8 cellular contexts compared by ENCODE assay signal in the genomic region with DNA sequence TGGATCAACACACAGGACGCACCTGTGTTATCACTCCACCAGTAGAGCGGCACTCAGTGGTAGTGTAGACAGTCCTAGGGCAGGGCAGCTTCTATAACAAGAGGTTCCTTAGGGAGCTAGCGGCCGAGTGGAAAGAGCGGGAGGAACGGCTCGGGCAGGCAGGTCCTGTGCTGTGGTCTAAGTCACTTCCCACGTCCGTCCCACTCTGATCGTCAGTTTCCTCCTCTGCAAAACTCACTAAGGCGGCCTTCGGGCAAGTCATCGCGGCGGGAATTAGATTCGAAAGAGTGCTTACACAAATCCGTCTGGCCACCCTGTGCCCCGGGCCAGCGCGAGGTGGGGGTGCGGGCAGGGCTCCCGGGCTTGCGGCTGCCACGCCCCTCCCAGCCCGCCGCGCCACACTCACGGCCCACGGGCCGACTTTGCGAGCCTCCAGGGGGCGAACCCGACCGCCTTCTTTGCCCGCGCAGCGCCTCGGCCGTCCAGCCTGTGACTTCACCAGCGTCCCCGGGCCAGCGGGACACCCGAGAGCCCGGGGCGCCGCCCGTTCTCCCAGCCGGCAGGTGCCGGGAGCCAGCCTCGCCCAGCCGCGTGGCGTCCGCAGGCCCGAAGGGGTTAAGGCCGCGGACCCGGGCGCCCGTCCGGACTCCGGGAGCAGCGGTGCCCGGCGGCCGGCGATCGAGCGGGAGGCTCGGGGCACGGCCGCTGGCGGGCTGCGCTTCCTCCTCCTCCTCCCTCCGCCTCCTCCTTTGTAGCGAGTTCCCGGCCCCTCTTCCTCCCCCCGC. TPM values are rescaled to one million over a fixed set of nuclear protein-coding genes. Genes with fewer than 3 reads are reported as not detected.
DNase-seq lines count a peak whose midpoint lies in the region; ATAC-seq and TF ChIP-seq lines count a peak whose summit lies in the region.

No MANE protein-coding gene starts in this region.

- CTCF ChIA-PET in HEK293T (lab: Yijun Ruan, JAX) = no interaction called here

- peak overlapping the region; percentile 53 for H3K4me3 ChIP-seq in BE2C (ENCODE audit: low read depth, low read length)

- H3K9me3 ChIP-seq in BE2C = no peaks in the 10 kb centered on the region

- DNase-seq in BE2C = peak; percentile 78
- DNase-seq in HEK293T (ENCODE audit: extremely low spot score) = peak; percentile 48
- peak in 55 of 61 donors; percentile 26 to 85 (median 71) for DNase-seq in caudate nucleus (lab: John Stamatoyannopoulos, UW)
- peak; percentile 69 for DNase-seq in iPS-NIHi11 (ENCODE audit: low spot score)
- peak; percentile 86 for DNase-seq in sciatic nerve (ENCODE audit: low spot score)

- peak; percentile 42 for TF ChIP-seq CTCF in BE2C (IDR thresholded peaks at IDR 0.05; ENCODE audit: low read depth, low read length)

- peak overlapping the region; percentile 87 for H3K27ac ChIP-seq in caudate nucleus (ENCODE audit: low read depth, low read length)

- no peaks in the 10 kb centered on the region; the same call in 1 of the 2 replicates for H3K4me1 ChIP-seq in BE2C

- POLR2A ChIA-PET in HEK293T (lab: Yijun Ruan, JAX) = no interaction called here

- H3K27me3 ChIP-seq in BE2C = peaks cover 11% of the 10 kb centered on the region

- no peaks in the 10 kb centered on the region for H3K36me3 ChIP-seq in BE2C

- peak; percentile 61 for ATAC-seq in SK-N-SH treated with all-trans-retinoic acid at 6 μM for 48 hours
- peak; percentile 76 for ATAC-seq in sciatic nerve
- ATAC-seq in GM18511 (IDR thresholded peaks at IDR 0.05; ENCODE audit: unreplicated experiment) = no peak
- no peak for ATAC-seq in HG03095 (IDR thresholded peaks at IDR 0.05; ENCODE audit: unreplicated experiment)

- intact Hi-C loops in sciatic nerve (cut with DNase I) = loop anchor here (5.0 kb wide), 1 partner anchor 1106 kb away; no protein-coding TSS in a partner anchor

TF ChIP-seq in HEK293T, 16 proteins besides CTCF, POLR2A, EP300 and RAD21:
- TF ChIP-seq ELF4 (IDR thresholded peaks at IDR 0.05) (no peak), HDGF (IDR thresholded peaks at IDR 0.05; ENCODE audit: borderline replicate concordance) (no peak), LEF1 (IDR thresholded peaks at IDR 0.05; ENCODE audit: borderline replicate concordance) (0 out of 2 replicates have a peak, but pooled peaks have one; percentile 14), BHLHE40 (IDR thresholded peaks at IDR 0.05; ENCODE audit: borderline replicate concordance) (no peak)

TF ChIP-seq in SK-N-SH treated with all-trans-retinoic acid at 6 μM for 48 hours, 23 proteins besides CTCF, POLR2A, EP300 and RAD21:
- TF ChIP-seq TCF4 (CRISPR knock-in tag; IDR thresholded peaks at IDR 0.05; ENCODE audit: borderline replicate concordance) (no peak), GLIS3 (CRISPR knock-in tag; IDR thresholded peaks at IDR 0.05) (no peak), ZNF8 (CRISPR knock-in tag; IDR thresholded peaks at IDR 0.05) (no peak), BACH2 (CRISPR knock-in tag; IDR thresholded peaks at IDR 0.05; ENCODE audit: borderline replicate concordance) (no peak), CSDC2 (CRISPR knock-in tag; IDR thresholded peaks at IDR 0.05) (no peak), SNAI2 (CRISPR knock-in tag; IDR thresholded peaks at IDR 0.05) (no peak), PPARA (CRISPR knock-in tag; IDR thresholded peaks at IDR 0.05; ENCODE audit: borderline replicate concordance) (no peak), TOX (CRISPR knock-in tag; IDR thresholded peaks at IDR 0.05; ENCODE audit: borderline replicate concordance) (no peak), RARB (CRISPR knock-in tag; IDR thresholded peaks at IDR 0.05) (no peak), ZFP30 (CRISPR knock-in tag; IDR thresholded peaks at IDR 0.05) (no peak), ARNTL (CRISPR knock-in tag; IDR thresholded peaks at IDR 0.05; ENCODE audit: borderline replicate concordance, low read depth) (no peak)
- TF ChIP-seq, protein P1, sequence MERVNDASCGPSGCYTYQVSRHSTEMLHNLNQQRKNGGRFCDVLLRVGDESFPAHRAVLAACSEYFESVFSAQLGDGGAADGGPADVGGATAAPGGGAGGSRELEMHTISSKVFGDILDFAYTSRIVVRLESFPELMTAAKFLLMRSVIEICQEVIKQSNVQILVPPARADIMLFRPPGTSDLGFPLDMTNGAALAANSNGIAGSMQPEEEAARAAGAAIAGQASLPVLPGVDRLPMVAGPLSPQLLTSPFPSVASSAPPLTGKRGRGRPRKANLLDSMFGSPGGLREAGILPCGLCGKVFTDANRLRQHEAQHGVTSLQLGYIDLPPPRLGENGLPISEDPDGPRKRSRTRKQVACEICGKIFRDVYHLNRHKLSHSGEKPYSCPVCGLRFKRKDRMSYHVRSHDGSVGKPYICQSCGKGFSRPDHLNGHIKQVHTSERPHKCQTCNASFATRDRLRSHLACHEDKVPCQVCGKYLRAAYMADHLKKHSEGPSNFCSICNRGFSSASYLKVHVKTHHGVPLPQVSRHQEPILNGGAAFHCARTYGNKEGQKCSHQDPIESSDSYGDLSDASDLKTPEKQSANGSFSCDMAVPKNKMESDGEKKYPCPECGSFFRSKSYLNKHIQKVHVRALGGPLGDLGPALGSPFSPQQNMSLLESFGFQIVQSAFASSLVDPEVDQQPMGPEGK (CRISPR knock-in tag; IDR thresholded peaks at IDR 0.05; ENCODE audit: borderline replicate concordance) = no peak
- TF ChIP-seq, protein P2, sequence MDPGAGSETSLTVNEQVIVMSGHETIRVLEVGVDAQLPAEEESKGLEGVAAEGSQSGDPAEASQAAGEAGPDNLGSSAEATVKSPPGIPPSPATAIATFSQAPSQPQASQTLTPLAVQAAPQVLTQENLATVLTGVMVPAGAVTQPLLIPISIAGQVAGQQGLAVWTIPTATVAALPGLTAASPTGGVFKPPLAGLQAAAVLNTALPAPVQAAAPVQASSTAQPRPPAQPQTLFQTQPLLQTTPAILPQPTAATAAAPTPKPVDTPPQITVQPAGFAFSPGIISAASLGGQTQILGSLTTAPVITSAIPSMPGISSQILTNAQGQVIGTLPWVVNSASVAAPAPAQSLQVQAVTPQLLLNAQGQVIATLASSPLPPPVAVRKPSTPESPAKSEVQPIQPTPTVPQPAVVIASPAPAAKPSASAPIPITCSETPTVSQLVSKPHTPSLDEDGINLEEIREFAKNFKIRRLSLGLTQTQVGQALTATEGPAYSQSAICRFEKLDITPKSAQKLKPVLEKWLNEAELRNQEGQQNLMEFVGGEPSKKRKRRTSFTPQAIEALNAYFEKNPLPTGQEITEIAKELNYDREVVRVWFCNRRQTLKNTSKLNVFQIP (CRISPR knock-in tag; IDR thresholded peaks at IDR 0.05; ENCODE audit: borderline replicate concordance, low read depth) = no peak
- TF ChIP-seq, protein P3, sequence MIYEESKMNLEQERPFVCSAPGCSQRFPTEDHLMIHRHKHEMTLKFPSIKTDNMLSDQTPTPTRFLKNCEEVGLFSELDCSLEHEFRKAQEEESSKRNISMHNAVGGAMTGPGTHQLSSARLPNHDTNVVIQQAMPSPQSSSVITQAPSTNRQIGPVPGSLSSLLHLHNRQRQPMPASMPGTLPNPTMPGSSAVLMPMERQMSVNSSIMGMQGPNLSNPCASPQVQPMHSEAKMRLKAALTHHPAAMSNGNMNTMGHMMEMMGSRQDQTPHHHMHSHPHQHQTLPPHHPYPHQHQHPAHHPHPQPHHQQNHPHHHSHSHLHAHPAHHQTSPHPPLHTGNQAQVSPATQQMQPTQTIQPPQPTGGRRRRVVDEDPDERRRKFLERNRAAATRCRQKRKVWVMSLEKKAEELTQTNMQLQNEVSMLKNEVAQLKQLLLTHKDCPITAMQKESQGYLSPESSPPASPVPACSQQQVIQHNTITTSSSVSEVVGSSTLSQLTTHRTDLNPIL (CRISPR knock-in tag; IDR thresholded peaks at IDR 0.05; ENCODE audit: low read depth) = no peak
- TF ChIP-seq, protein P4, sequence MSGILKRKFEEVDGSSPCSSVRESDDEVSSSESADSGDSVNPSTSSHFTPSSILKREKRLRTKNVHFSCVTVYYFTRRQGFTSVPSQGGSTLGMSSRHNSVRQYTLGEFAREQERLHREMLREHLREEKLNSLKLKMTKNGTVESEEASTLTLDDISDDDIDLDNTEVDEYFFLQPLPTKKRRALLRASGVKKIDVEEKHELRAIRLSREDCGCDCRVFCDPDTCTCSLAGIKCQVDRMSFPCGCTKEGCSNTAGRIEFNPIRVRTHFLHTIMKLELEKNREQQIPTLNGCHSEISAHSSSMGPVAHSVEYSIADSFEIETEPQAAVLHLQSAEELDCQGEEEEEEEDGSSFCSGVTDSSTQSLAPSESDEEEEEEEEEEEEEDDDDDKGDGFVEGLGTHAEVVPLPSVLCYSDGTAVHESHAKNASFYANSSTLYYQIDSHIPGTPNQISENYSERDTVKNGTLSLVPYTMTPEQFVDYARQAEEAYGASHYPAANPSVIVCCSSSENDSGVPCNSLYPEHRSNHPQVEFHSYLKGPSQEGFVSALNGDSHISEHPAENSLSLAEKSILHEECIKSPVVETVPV (CRISPR knock-in tag; IDR thresholded peaks at IDR 0.05) = no peak
TF ChIP-seq in SK-N-SH treated with all-trans-retinoic acid at 6 μM for 48 hours: peak in this region for 0.

RNA-seq across cellular contexts. Expression of a gene that starts 0.4 kb away (rescaled TPM):
- polyA plus RNA-seq in BE2C (2012; ENCODE audit: insufficient read depth, insufficient read length, low read depth) = 23.7 TPM
- total RNA-seq in sciatic nerve = 10.2 TPM

Comparison
In these comparisons a context has a peak if more than half of its experiments do, and no peak if none do; other contexts are left out.
1. ATAC-seq: peak in SK-N-SH treated with all-trans-retinoic acid at 6 μM for 48 hours (single experiment) and sciatic nerve (single experiment); none in GM18511 (single experiment) and HG03095 (single experiment).
2. Peak in every context shown above with its lines, with median percentiles within 50 percentile points of each other: DNase-seq.